25 cellular contexts compared by ENCODE assay signal in the genomic region with DNA sequence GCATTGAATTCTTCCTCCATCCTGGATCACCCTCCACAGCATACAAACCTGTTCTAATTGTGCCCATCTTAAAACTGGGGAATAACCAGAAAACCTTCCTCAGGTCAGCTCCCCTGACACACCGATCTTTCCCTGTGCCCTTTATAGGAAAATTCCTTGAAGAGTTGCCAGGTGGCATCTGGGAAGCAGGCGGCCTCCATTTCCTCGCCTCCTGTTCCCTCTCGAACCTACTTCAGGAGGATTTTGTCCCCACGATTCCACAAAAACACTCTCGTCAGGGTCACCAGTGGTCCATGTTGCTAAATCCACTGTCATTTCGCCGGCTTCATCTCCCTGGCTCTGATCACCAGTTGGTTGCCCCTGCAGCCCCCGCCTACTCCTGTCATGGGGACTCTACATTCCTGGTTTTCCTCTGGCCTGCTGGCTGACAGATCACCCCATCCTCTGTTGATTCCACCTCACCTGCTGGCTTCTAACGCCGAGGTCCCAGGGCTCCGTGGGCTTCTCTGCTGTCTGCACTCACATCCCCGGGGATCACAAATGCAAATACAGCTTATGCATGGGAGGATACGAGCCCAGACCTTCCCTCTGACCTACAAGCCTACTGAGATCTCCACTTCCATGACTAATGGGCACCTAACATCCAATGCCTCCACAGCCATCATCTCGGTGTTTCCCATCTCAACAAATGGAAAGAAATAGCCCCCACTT.
"Had no signal": no experiment of that assay in that cellular context is flagged by ENCODE, and none has a peak within 500 bp of the region (broad histone marks: within the 10 kb centered on the region; RNA-seq: fewer than 3 reads in every experiment).

No MANE protein-coding gene starts in this region.

- H3K9me3 ChIP-seq: esophagus squamous epithelium, gastrocnemius medialis, psoas muscle, right atrium auricular region, tibial artery had no signal

- H3K4me1 Mint-ChIP-seq: endodermal cell; stimulated activated naive CD8-positive, alpha-beta T cell treated with anti-CD3 and anti-CD28 coated beads, Interleukin-15, amount 100 ng/mL, for 72 hours had no signal

- H3K4me3 Mint-ChIP-seq: activated naive CD8-positive, alpha-beta T cell treated with anti-CD3 and anti-CD28 coated beads, Interleukin-2, amount 10 ng/mL, durations not matched to agents 7 days and 5 days; activated T-cell treated with anti-CD3 and anti-CD28 coated beads, Interleukin-2, amount 50 U/mL, for 4 hours; endodermal cell; stimulated activated naive CD8-positive, alpha-beta T cell treated with anti-CD3 and anti-CD28 coated beads, Interleukin-15, amount 100 ng/mL, for 72 hours; T-helper 1 cell treated with Interleukin-12 subunit alpha and Interleukin-12 subunit beta and Interleukin-4 antibody, amounts not matched to agents 30 μg/mL and 1 μg/mL, for 36 hours had no signal

- H3K27me3 ChIP-seq: esophagus squamous epithelium, gastrocnemius medialis, right atrium auricular region had no signal

- ATAC-seq: activated T-cell treated with anti-CD3 and anti-CD28 coated beads, Interleukin-2, amount 50 U/mL, for 4 hours; gastrocnemius medialis; left colon; naive thymus-derived CD8-positive, alpha-beta T cell; psoas muscle; stimulated activated naive CD8-positive, alpha-beta T cell treated with anti-CD3 and anti-CD28 coated beads, Interleukin-15, amount 100 ng/mL, for 72 hours had no signal

- H3K9me3 Mint-ChIP-seq: activated T-helper 2 cell treated with anti-CD3 and anti-CD28 coated beads, Interferon-gamma antibody, Interleukin-2, Interleukin-4, amounts not matched to agents 10 μg/mL and 5 μg/mL and 100 μg/mL, durations not matched to agents 14 hours and 24 hours and 36 hours; endodermal cell; naive thymus-derived CD8-positive, alpha-beta T cell; stimulated activated naive CD8-positive, alpha-beta T cell treated with anti-CD3 and anti-CD28 coated beads, Interleukin-15, amount 100 ng/mL, for 72 hours; T-helper 1 cell treated with Interleukin-12 subunit alpha and Interleukin-12 subunit beta and Interleukin-4 antibody, amounts not matched to agents 30 μg/mL and 1 μg/mL, for 36 hours had no signal

- H3K4me3 ChIP-seq: esophagus squamous epithelium, gastrocnemius medialis, psoas muscle, right atrium auricular region, tibial artery had no signal

- H3K36me3 ChIP-seq: esophagus squamous epithelium, gastrocnemius medialis, right atrium auricular region, tibial artery had no signal

- H3K4me1 ChIP-seq: tibial artery had no signal

- H3K27ac Mint-ChIP-seq: activated naive CD8-positive, alpha-beta T cell treated with anti-CD3 and anti-CD28 coated beads, Interleukin-2, amount 10 ng/mL, durations not matched to agents 7 days and 5 days; activated T-helper 2 cell treated with anti-CD3 and anti-CD28 coated beads, Interferon-gamma antibody, Interleukin-2, Interleukin-4, amounts not matched to agents 10 μg/mL and 5 μg/mL and 100 μg/mL, durations not matched to agents 14 hours and 24 hours and 36 hours; endodermal cell; stimulated activated naive CD8-positive, alpha-beta T cell treated with anti-CD3 and anti-CD28 coated beads, Interleukin-15, amount 100 ng/mL, for 72 hours; T-helper 1 cell treated with Interleukin-12 subunit alpha and Interleukin-12 subunit beta and Interleukin-4 antibody, amounts not matched to agents 30 μg/mL and 1 μg/mL, for 36 hours had no signal

- DNase-seq: activated CD4-positive, alpha-beta T cell treated with anti-CD3 and anti-CD28 coated beads for 4 hours; activated CD4-positive, alpha-beta T cell treated with anti-CD3 and anti-CD28 coated beads, Interleukin-2, amount 50 U/mL, for 48 hours; activated CD4-positive, CD25-positive, alpha-beta regulatory T cell; activated CD8-positive, alpha-beta memory T cell treated with anti-CD3 and anti-CD28 coated beads, Interleukin-2, amount 50 U/mL, for 48 hours; activated naive CD4-positive, alpha-beta T cell treated with Interleukin-2 at 50 U/mL for 16 hours; activated naive CD8-positive, alpha-beta T cell treated with anti-CD3 and anti-CD28 coated beads, Interleukin-2, amount 10 ng/mL, durations not matched to agents 7 days and 5 days; activated T-cell treated with anti-CD3 and anti-CD28 coated beads, Interleukin-2, amount 50 U/mL, for 4 hours; amniotic stem cell; cerebellar nuclear complex; cortex of kidney; endodermal cell; esophagus squamous epithelium; gastrocnemius medialis; head of caudate nucleus; islet precursor cell; left colon; mesendoderm; naive thymus-derived CD8-positive, alpha-beta T cell; psoas muscle; stimulated activated CD4-positive, alpha-beta T cell treated with anti-CD3 and anti-CD28 coated beads, Interleukin-4, amount 100 ng/mL, for 4 hours; stimulated activated naive CD8-positive, alpha-beta T cell treated with anti-CD3 and anti-CD28 coated beads, Interleukin-15, amount 100 ng/mL, for 72 hours; tibial artery had no signal

- H3K27ac ChIP-seq: esophagus squamous epithelium, gastrocnemius medialis, psoas muscle, right atrium auricular region, tibial artery had no signal
